ENCODE assay signal across 17 cellular contexts in the genomic region with DNA sequence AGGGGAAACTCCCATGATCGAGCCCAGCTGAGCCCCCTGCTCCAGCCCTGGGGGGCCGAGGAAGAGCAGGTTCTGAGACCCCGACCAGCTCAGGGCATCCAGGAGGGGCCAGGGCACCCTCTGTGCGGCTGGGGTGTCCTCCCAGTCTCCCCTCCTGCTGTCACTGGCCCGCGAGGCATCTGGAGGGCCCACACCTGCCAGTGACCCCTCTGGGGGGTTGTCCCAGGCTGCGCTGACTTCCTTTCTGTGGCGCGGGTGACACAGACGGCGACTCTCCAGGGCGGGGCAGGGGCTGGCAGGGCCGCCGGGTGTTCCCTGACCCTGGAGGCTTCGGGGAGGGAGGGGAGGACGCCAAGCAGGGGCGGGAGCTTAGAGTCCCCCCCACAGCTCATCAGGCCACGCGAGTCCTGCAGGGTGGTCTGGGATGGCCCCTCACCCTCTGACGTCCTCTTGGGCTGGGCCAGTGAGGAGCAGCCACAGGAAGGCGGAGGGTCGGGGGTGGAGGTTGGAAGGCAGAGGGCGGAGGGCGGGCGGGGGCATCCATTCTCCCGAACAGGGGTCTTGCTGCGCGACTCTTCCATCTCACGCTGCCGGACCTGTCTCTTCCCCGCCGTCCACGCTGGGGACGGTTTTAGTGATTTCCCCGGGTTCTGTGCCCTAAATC. TPM values are rescaled to one million over a fixed set of nuclear protein-coding genes. Genes with fewer than 3 reads are reported as not detected.
DNase-seq lines count a peak whose midpoint lies in the region; ATAC-seq and TF ChIP-seq lines count a peak whose summit lies in the region.
"Had no signal": no experiment of that assay in that cellular context is flagged by ENCODE, and none has a peak within 500 bp of the region (broad histone marks: within the 10 kb centered on the region; RNA-seq: fewer than 3 reads in every experiment).

No MANE protein-coding gene starts in this region.

- no peak overlapping the region for H2BK20ac ChIP-seq in H9 (ENCODE audit: low read depth, low read length, poor library complexity, severe bottlenecking)

- no peak overlapping the region for H2AK5ac ChIP-seq in H9 (ENCODE audit: insufficient read length, low read length)

- no peak overlapping the region for H3K27ac ChIP-seq in left ventricle myocardium inferior (replicated peaks)
- no peak overlapping the region for H3K27ac ChIP-seq in tibial artery
- H3K27ac ChIP-seq in H9 (ENCODE audit: insufficient read length, low read depth, low read length), result no peak overlapping the region
- H3K27ac ChIP-seq: body of pancreas, neutrophil had no signal

- H3T11ph ChIP-seq in H9 (ENCODE audit: low read length), result no peak overlapping the region

- no peak overlapping the region for H3K56ac ChIP-seq in H9 (ENCODE audit: insufficient read length, low read depth, low read length)

- DNase-seq in Right ventricle myocardium inferior (ENCODE audit: missing footprints) (peak; percentile 63), left ventricle myocardium inferior (no peak), adipocyte (ENCODE audit: low read depth) (no peak), tibial artery (no peak), H9 (no peak)
- DNase-seq in stimulated activated naive CD8-positive, alpha-beta T cell treated with anti-CD3 and anti-CD28 coated beads, Interleukin-15, amount 100 ng/mL, for 72 hours, result peak in 1 of 2 donors; percentile 36
- no peak for DNase-seq in stimulated activated CD4-positive, alpha-beta T cell treated with anti-CD3 and anti-CD28 coated beads, Interleukin-15, amount 100 ng/mL, for 24 hours
- DNase-seq: body of pancreas, esophagus squamous epithelium, glutamatergic neuron, IMR-90, NCI-H2081, NCI-H526 had no signal

- no peak overlapping the region for H3K4ac ChIP-seq in H9 (ENCODE audit: low read depth, low read length)

- peaks cover 0 to 8% (median 8%) of the 10 kb centered on the region in 3 experiments; a peak in 5 of 7 replicates for H3K36me3 Mint-ChIP-seq in H9 (ENCODE audit: insufficient read depth in 1 of 3, low read depth in 3 of 3)

- no peak overlapping the region for H3K4me3 ChIP-seq in left ventricle myocardium inferior
- H3K4me3 ChIP-seq in adipocyte (ENCODE audit: low read length), result no peak overlapping the region
- H3K4me3 ChIP-seq in tibial artery, result no peak overlapping the region
- H3K4me3 ChIP-seq: body of pancreas, esophagus squamous epithelium, GM23338 had no signal

- no peak overlapping the region for H3K4me3 Mint-ChIP-seq in stimulated activated naive CD8-positive, alpha-beta T cell treated with anti-CD3 and anti-CD28 coated beads, Interleukin-15, amount 100 ng/mL, for 72 hours
- H3K4me3 Mint-ChIP-seq in H9, result no peak overlapping the region
- H3K4me3 Mint-ChIP-seq: GM23338 had no signal

- peak overlapping the region; percentile 20 for H3K9ac ChIP-seq in adipocyte (ENCODE audit: low read length)
- H3K9ac ChIP-seq in H9 (ENCODE audit: extremely low read depth, insufficient read length, low read length), result no peak overlapping the region

- peaks cover 73% of the 10 kb centered on the region for H3K4me1 Mint-ChIP-seq in stimulated activated naive CD8-positive, alpha-beta T cell treated with anti-CD3 and anti-CD28 coated beads, Interleukin-15, amount 100 ng/mL, for 72 hours
- H3K4me1 Mint-ChIP-seq in H9, result peaks cover 0 to 8% of the 10 kb centered on the region in 2 experiments; a peak in 2 of 4 replicates

- H4K20me1 ChIP-seq in H9 (ENCODE audit: control insufficient read depth, insufficient read depth, insufficient read length), result no peaks in the 10 kb centered on the region

- H4K91ac ChIP-seq in H9 (ENCODE audit: insufficient read length, low read depth, low read length), result no peak overlapping the region

- H3K27me3 ChIP-seq in left ventricle myocardium inferior (ENCODE audit: low read depth), result peaks cover 88% of the 10 kb centered on the region
- H3K27me3 ChIP-seq in adipocyte (replicated peaks; ENCODE audit: control insufficient read depth, insufficient read depth, low read length), result peaks cover 25% of the 10 kb centered on the region
- peaks cover 0 to 74% of the 10 kb centered on the region in 2 donors for H3K27me3 ChIP-seq in tibial artery
- peaks cover 22% of the 10 kb centered on the region; the same call in 1 of the 2 replicates for H3K27me3 ChIP-seq in H9 (ENCODE audit: insufficient read depth, low read length)
- H3K27me3 ChIP-seq: body of pancreas had no signal

- H2BK120ac ChIP-seq in H9 (ENCODE audit: low read depth, low read length, poor library complexity, severe bottlenecking), result no peak overlapping the region

- H2BK5ac ChIP-seq in H9 (ENCODE audit: insufficient read length, low read length), result no peak overlapping the region

- no CpG with 5 or more reads among the region's 35 CpGs for WGBS in H9 (ENCODE audit: extremely low coverage, insufficient read length, low lambda C conversion rate)

- no peak for ATAC-seq in Right ventricle myocardium inferior
- peak; percentile 59 for ATAC-seq in HG02610 (IDR thresholded peaks at IDR 0.05; ENCODE audit: unreplicated experiment)
- peak; percentile 70 for ATAC-seq in stimulated activated naive CD8-positive, alpha-beta T cell treated with anti-CD3 and anti-CD28 coated beads, Interleukin-15, amount 100 ng/mL, for 72 hours
- ATAC-seq: body of pancreas, GM23338, Panc1 had no signal

- H3K9me3 Mint-ChIP-seq in stimulated activated naive CD8-positive, alpha-beta T cell treated with anti-CD3 and anti-CD28 coated beads, Interleukin-15, amount 100 ng/mL, for 72 hours, result peaks cover 0 to 11% of the 10 kb centered on the region in 2 donors
- H3K9me3 Mint-ChIP-seq in H9, result peaks cover 8 to 19% of the 10 kb centered on the region in 2 experiments; a peak in 4 of 5 replicates

- no peak overlapping the region for H2BK12ac ChIP-seq in H9 (ENCODE audit: insufficient read length, low read depth, low read length)

- no peaks in the 10 kb centered on the region for H3K23me2 ChIP-seq in H9 (ENCODE audit: insufficient read length, low read depth, low read length, poor library complexity, severe bottlenecking)

- no peak overlapping the region for H2AFZ ChIP-seq in H9 (ENCODE audit: low read length)
- H2AFZ ChIP-seq: GM23338 had no signal

- no peak for TF ChIP-seq CTCF in left ventricle myocardium inferior (IDR thresholded peaks at IDR 0.05; ENCODE audit: borderline replicate concordance)
- no peak for TF ChIP-seq CTCF in tibial artery (IDR thresholded peaks at IDR 0.05)
- no peak for TF ChIP-seq CTCF in H9 (conservative IDR thresholded peaks at IDR 0.05)

- no peak overlapping the region for H3K4me2 ChIP-seq in H9 (ENCODE audit: insufficient read depth, insufficient read length, low read length)
- H3K4me2 ChIP-seq: GM23338 had no signal

- H3K79me2 ChIP-seq in H9 (ENCODE audit: insufficient read depth, low read length), result no peaks in the 10 kb centered on the region

- H3K4me1 ChIP-seq in left ventricle myocardium inferior, result no peaks in the 10 kb centered on the region
- H3K4me1 ChIP-seq in adipocyte (ENCODE audit: control insufficient read depth, insufficient read depth, low read length), result peaks cover 21% of the 10 kb centered on the region
- no peaks in the 10 kb centered on the region for H3K4me1 ChIP-seq in tibial artery
- no peaks in the 10 kb centered on the region for H3K4me1 ChIP-seq in H9 (ENCODE audit: insufficient read depth, low read length)

- no peak overlapping the region for H4K5ac ChIP-seq in H9 (ENCODE audit: insufficient read length, low read depth, low read length)

- no peak overlapping the region for H4K8ac ChIP-seq in H9 (replicated peaks; ENCODE audit: insufficient read length, low read depth, low read length)

- no peak overlapping the region for H2BK15ac ChIP-seq in H9 (ENCODE audit: low read depth, low read length)

- H3K27me3 Mint-ChIP-seq in stimulated activated naive CD8-positive, alpha-beta T cell treated with anti-CD3 and anti-CD28 coated beads, Interleukin-15, amount 100 ng/mL, for 72 hours, result no peaks in the 10 kb centered on the region
- H3K27me3 Mint-ChIP-seq in H9 (ENCODE audit: low read depth), result peaks cover 94% of the 10 kb centered on the region

- H3K14ac ChIP-seq in H9 (ENCODE audit: insufficient read depth, low read length), result no peak overlapping the region

- no peaks in the 10 kb centered on the region for H3K9me3 ChIP-seq in left ventricle myocardium inferior (replicated peaks)
- no peaks in the 10 kb centered on the region for H3K9me3 ChIP-seq in adipocyte (ENCODE audit: control insufficient read depth, low read length)
- no peaks in the 10 kb centered on the region for H3K9me3 ChIP-seq in tibial artery
- H3K9me3 ChIP-seq in H9 (ENCODE audit: control insufficient read depth, low read depth, low read length), result no peaks in the 10 kb centered on the region
- H3K9me3 ChIP-seq: body of pancreas, esophagus squamous epithelium, neutrophil had no signal

- no peak overlapping the region for H3K23ac ChIP-seq in H9 (ENCODE audit: insufficient read length, low read depth, low read length)

- no peak overlapping the region for H3K18ac ChIP-seq in H9 (ENCODE audit: insufficient read length, low read depth, low read length)

- H3K79me1 ChIP-seq in H9 (ENCODE audit: insufficient read depth, low read depth, low read length, poor library complexity, severe bottlenecking), result no peaks in the 10 kb centered on the region

- no peak overlapping the region for H3K27ac Mint-ChIP-seq in stimulated activated naive CD8-positive, alpha-beta T cell treated with anti-CD3 and anti-CD28 coated beads, Interleukin-15, amount 100 ng/mL, for 72 hours
- H3K27ac Mint-ChIP-seq in H9, result no peak overlapping the region
- H3K27ac Mint-ChIP-seq: GM23338 had no signal

- H3K36me3 ChIP-seq in left ventricle myocardium inferior (no peaks in the 10 kb centered on the region), adipocyte (ENCODE audit: control insufficient read depth, insufficient read depth, low read length, severe bottlenecking) (no peaks in the 10 kb centered on the region), tibial artery (no peaks in the 10 kb centered on the region)
- H3K36me3 ChIP-seq: esophagus squamous epithelium, neutrophil had no signal

- intact Hi-C loops in Right ventricle myocardium inferior (cut with DNase I), result no loop called here
- intact Hi-C loops in left ventricle myocardium inferior (cut with micrococcal nuclease), result no loop called here
- intact Hi-C loops in tibial artery (cut with DNase I; ENCODE audit: low total_unique reads), result no loop called here

RNA-seq across cellular contexts. Expression of gene FBRSL1, which starts 38.6 kb away (rescaled TPM):
- total RNA-seq in Right ventricle myocardium inferior (51.9 TPM), left ventricle myocardium inferior (66.0 TPM), H9 (2021) (90.8 and 92.3 TPM in 2 replicates)
